Comparison of ENCODE assay signal across 11 cellular contexts in genomic region chr5:139131062-139131856, GRCh38.
A peak's percentile ranks its signal among the peaks of the same experiment; 100 is the strongest.
DNase-seq lines count a peak whose midpoint lies in the region; TF ChIP-seq lines count a peak whose summit lies in the region.
"Had no signal": no experiment of that assay in that cellular context is flagged by ENCODE, and none has a peak within 500 bp of the region (broad histone marks: within the 10 kb centered on the region; RNA-seq: fewer than 3 reads in every experiment).

No MANE protein-coding gene starts in this region.

- POLR2A ChIA-PET in CD4-positive, alpha-beta memory T cell (lab: Charles Lee; ENCODE audit: partially characterized antibody): no interaction called here

- no peaks in the 10 kb centered on the region for H3K36me3 ChIP-seq in colonic mucosa
- no peaks in the 10 kb centered on the region for H3K36me3 ChIP-seq in mesodermal cell (ENCODE audit: control insufficient read depth, insufficient read depth, low read length)
- H3K36me3 ChIP-seq in CD4-positive, alpha-beta memory T cell (ENCODE audit: insufficient read depth, low read length): no peaks in the 10 kb centered on the region

- H3K9me3 Mint-ChIP-seq in CD4-positive, alpha-beta memory T cell: no peaks in the 10 kb centered on the region

- no peaks in the 10 kb centered on the region for H3K4me1 ChIP-seq in colonic mucosa
- H3K4me1 ChIP-seq in mesodermal cell (ENCODE audit: control insufficient read depth, insufficient read depth, low read length, poor library complexity, severe bottlenecking): peaks cover 13% of the 10 kb centered on the region
- no peaks in the 10 kb centered on the region for H3K4me1 ChIP-seq in CD4-positive, alpha-beta memory T cell (ENCODE audit: insufficient read depth, low read length)

- intact Hi-C loops in colonic mucosa (cut with DNase I): no loop called here
- intact Hi-C loops in CD4-positive, alpha-beta memory T cell (cut with micrococcal nuclease): no loop called here

- H3K9me3 ChIP-seq in colonic mucosa: no peaks in the 10 kb centered on the region
- no peaks in the 10 kb centered on the region for H3K9me3 ChIP-seq in mesodermal cell (ENCODE audit: control insufficient read depth, low read length)
- H3K9me3 ChIP-seq in CD4-positive, alpha-beta memory T cell (ENCODE audit: control insufficient read depth in 1 of 2, low read length in 2 of 2): no peaks in the 10 kb centered on the region

- peaks cover 5 to 18% of the 10 kb centered on the region in 2 donors for H3K36me3 Mint-ChIP-seq in CD4-positive, alpha-beta memory T cell

- 61 to 62% methylated on average over 5 to 9 of the region's 9 CpGs for WGBS in mesodermal cell (ENCODE audit: insufficient coverage in 2 of 2), 2 experiments

- H3K27ac Mint-ChIP-seq in CD4-positive, alpha-beta memory T cell: peak overlapping the region in 1 of 7 donors; percentile 20
- H3K27ac Mint-ChIP-seq: activated CD4-positive, alpha-beta T cell treated with anti-CD3 and anti-CD28 coated beads for 36 hours had no signal

- TF ChIP-seq CTCF in colonic mucosa (IDR thresholded peaks at IDR 0.05): no peak

- H3K9ac ChIP-seq in colonic mucosa (ENCODE audit: low read depth in 2 of 2, low read length in 2 of 2): no peak overlapping the region

- CTCF ChIA-PET in CD4-positive, alpha-beta memory T cell (lab: Charles Lee; ENCODE audit: partially characterized antibody): no interaction called here

- H3K4me1 Mint-ChIP-seq in CD4-positive, alpha-beta memory T cell: peaks cover 0 to 1% (median 0%) of the 10 kb centered on the region in 4 donors
- H3K4me1 Mint-ChIP-seq: activated CD4-positive, alpha-beta T cell treated with anti-CD3 and anti-CD28 coated beads for 36 hours had no signal

- H3K27me3 ChIP-seq in colonic mucosa: no peaks in the 10 kb centered on the region
- H3K27me3 ChIP-seq in CD4-positive, alpha-beta memory T cell (ENCODE audit: insufficient read depth, low read length): no peaks in the 10 kb centered on the region

- H3K27ac ChIP-seq in colonic mucosa (peak overlapping the region; percentile 36), mesodermal cell (ENCODE audit: low read depth, low read length, severe bottlenecking) (peak overlapping the region; percentile 68), substantia nigra (ENCODE audit: low read depth, low read length, poor library complexity, severe bottlenecking) (peak overlapping the region; percentile 80)
- H3K27ac ChIP-seq in CD4-positive, alpha-beta memory T cell (ENCODE audit: low read depth, low read length): no peak overlapping the region

- H3K4me3 ChIP-seq in colonic mucosa: no peak overlapping the region
- no peak overlapping the region for H3K4me3 ChIP-seq in mesodermal cell (ENCODE audit: extremely low read depth, insufficient read depth, low read length, poor library complexity, severe bottlenecking)
- H3K4me3 ChIP-seq in CD4-positive, alpha-beta memory T cell (ENCODE audit: low read length in 2 of 2): no peak overlapping the region

- DNase-seq in NCI-H128 (lab: John Stamatoyannopoulos, UW; ENCODE audit: unreplicated experiment): peak; percentile 15
- DNase-seq in colonic mucosa: no peak
- DNase-seq in substantia nigra (lab: John Stamatoyannopoulos, UW): peak in 39 of 49 donors; percentile 15 to 77 (median 52)
- DNase-seq in cortex of kidney (lab: John Stamatoyannopoulos, UW): no peak
- DNase-seq in NCI-H1436 (lab: John Stamatoyannopoulos, UW): no peak
- DNase-seq in GF-D8 (lab: John Stamatoyannopoulos, UW): no peak
- DNase-seq in CD4-positive, alpha-beta memory T cell: no peak
- DNase-seq: activated CD4-positive, alpha-beta T cell treated with anti-CD3 and anti-CD28 coated beads for 36 hours; NCI-H1048; stimulated activated CD4-positive, alpha-beta T cell treated with anti-CD3 and anti-CD28 coated beads, Interleukin-4, amount 100 ng/mL, for 4 hours had no signal

- no peak overlapping the region for H3K4me3 Mint-ChIP-seq in CD4-positive, alpha-beta memory T cell
- H3K4me3 Mint-ChIP-seq: activated CD4-positive, alpha-beta T cell treated with anti-CD3 and anti-CD28 coated beads for 36 hours had no signal

- H3K27me3 Mint-ChIP-seq in CD4-positive, alpha-beta memory T cell: no peaks in the 10 kb centered on the region
- H3K27me3 Mint-ChIP-seq: activated CD4-positive, alpha-beta T cell treated with anti-CD3 and anti-CD28 coated beads for 36 hours had no signal

Comparison
In these comparisons a context has a peak if more than half of its experiments do, and no peak if none do; other contexts are left out.
1. DNase-seq: peak in NCI-H128 (single experiment) and substantia nigra (39 of 49); none in colonic mucosa (single experiment), cortex of kidney (single experiment), NCI-H1436 (single experiment), GF-D8 (single experiment) and CD4-positive, alpha-beta memory T cell (0 of 5).